Comparison of ENCODE assay signal across 1 cellular context in genomic region chr17:76996741-76997694, GRCh38.
TF ChIP-seq lines count a peak whose summit lies in the region.

No MANE protein-coding gene starts in this region.

TF ChIP-seq in H1, 55 proteins besides CTCF, POLR2A, EP300 and RAD21:
- TF ChIP-seq RNF2 (IDR thresholded peaks at IDR 0.05; ENCODE audit: borderline replicate concordance, low read depth, low read length, missing control alignments, poor library complexity, severe bottlenecking) (no peak), E2F6 (IDR thresholded peaks at IDR 0.05) (no peak), ATF3 (IDR thresholded peaks at IDR 0.05; ENCODE audit: insufficient read depth, low read depth, low read length) (no peak), KDM5A (IDR thresholded peaks at IDR 0.05; ENCODE audit: low read length) (no peak), ASH2L (IDR thresholded peaks at IDR 0.05; ENCODE audit: low read length) (no peak), CEBPB (IDR thresholded peaks at IDR 0.05; ENCODE audit: low read depth, low read length) (no peak), ZNF274 (IDR thresholded peaks at IDR 0.05; ENCODE audit: borderline replicate concordance, extremely low read depth, low read length) (no peak), NRF1 (IDR thresholded peaks at IDR 0.05; ENCODE audit: low read depth, low read length) (no peak), CHD1 (IDR thresholded peaks at IDR 0.05; ENCODE audit: low read depth, low read length) (no peak), RFX5 (IDR thresholded peaks at IDR 0.05; ENCODE audit: borderline replicate concordance, low read depth, low read length) (no peak), SAP30 (IDR thresholded peaks at IDR 0.05; ENCODE audit: insufficient read depth, insufficient replicate concordance, low read length) (no peak)
- TF ChIP-seq, protein P1, sequence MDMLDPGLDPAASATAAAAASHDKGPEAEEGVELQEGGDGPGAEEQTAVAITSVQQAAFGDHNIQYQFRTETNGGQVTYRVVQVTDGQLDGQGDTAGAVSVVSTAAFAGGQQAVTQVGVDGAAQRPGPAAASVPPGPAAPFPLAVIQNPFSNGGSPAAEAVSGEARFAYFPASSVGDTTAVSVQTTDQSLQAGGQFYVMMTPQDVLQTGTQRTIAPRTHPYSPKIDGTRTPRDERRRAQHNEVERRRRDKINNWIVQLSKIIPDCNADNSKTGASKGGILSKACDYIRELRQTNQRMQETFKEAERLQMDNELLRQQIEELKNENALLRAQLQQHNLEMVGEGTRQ (IDR thresholded peaks at IDR 0.05; ENCODE audit: low read length) = no peak
